8 cellular contexts compared by ENCODE assay signal in genomic region chr19:16628984-16629691, GRCh38. TPM values are rescaled to one million over a fixed set of nuclear protein-coding genes. Genes with fewer than 3 reads are reported as not detected.
DNase-seq lines count a peak whose midpoint lies in the region; ATAC-seq lines count a peak whose summit lies in the region.

No MANE protein-coding gene starts in this region.

- no peaks in the 10 kb centered on the region for H3K9me3 ChIP-seq in MG63

- no peaks in the 10 kb centered on the region for H3K9me3 Mint-ChIP-seq in activated T-helper 17 cell treated with anti-CD3 and anti-CD28 coated beads, Interleukin-2, amount 50 U/mL, for 72 hours

- H3K27me3 ChIP-seq in MG63 (no peaks in the 10 kb centered on the region), rectal smooth muscle tissue (ENCODE audit: control insufficient read depth, insufficient read depth, low read length) (no peaks in the 10 kb centered on the region)

- peaks cover 24% of the 10 kb centered on the region for H3K4me1 Mint-ChIP-seq in activated T-helper 17 cell treated with anti-CD3 and anti-CD28 coated beads, Interleukin-2, amount 50 U/mL, for 72 hours

- peak; percentile 31 for DNase-seq in NCI-H748 (lab: John Stamatoyannopoulos, UW; ENCODE audit: unreplicated experiment)
- DNase-seq in NCI-H748 treated with DMSO at 0.1 percent for 48 hours (lab: John Stamatoyannopoulos, UW), result no peak
- no peak for DNase-seq in MG63
- DNase-seq in Right ventricle myocardium superior, result peak; percentile 52
- no peak for DNase-seq in SKM-1 treated with dmso at 0.1 percent for 144 hours (lab: John Stamatoyannopoulos, UW; ENCODE audit: unreplicated experiment)

- ATAC-seq in activated T-helper 17 cell treated with anti-CD3 and anti-CD28 coated beads, Interleukin-2, amount 50 U/mL, for 72 hours (replicated peaks), result peak; percentile 5
- ATAC-seq in Right ventricle myocardium superior (ENCODE audit: poor library complexity), result peak; percentile 22
- ATAC-seq in GM21367 (IDR thresholded peaks at IDR 0.05; ENCODE audit: unreplicated experiment), result no peak

- H3K36me3 ChIP-seq in MG63 (peaks cover 57% of the 10 kb centered on the region), rectal smooth muscle tissue (ENCODE audit: control insufficient read depth, insufficient read depth, low read length) (peaks cover 7% of the 10 kb centered on the region)

- no peaks in the 10 kb centered on the region for H3K27me3 Mint-ChIP-seq in activated T-helper 17 cell treated with anti-CD3 and anti-CD28 coated beads, Interleukin-2, amount 50 U/mL, for 72 hours

- H3K4me3 ChIP-seq in MG63, result peak overlapping the region; percentile 93
- H3K4me3 ChIP-seq in rectal smooth muscle tissue (ENCODE audit: low read length), result peak overlapping the region; percentile 92

- H3K9ac ChIP-seq in rectal smooth muscle tissue (ENCODE audit: low read length), result peak overlapping the region; percentile 81

- peaks cover 9% of the 10 kb centered on the region for H3K4me1 ChIP-seq in rectal smooth muscle tissue (ENCODE audit: control insufficient read depth, insufficient read depth, low read length)

- peak overlapping the region; percentile 94 for H3K27ac ChIP-seq in rectal smooth muscle tissue (ENCODE audit: low read depth, low read length)

- intact Hi-C loops in Right ventricle myocardium superior (cut with DNase I), result loop anchor here (10.0 kb wide), 1 partner anchor 54 kb away; the partner anchor contains the start of gene SLC35E1

- peak overlapping the region; percentile 93 for H3K27ac Mint-ChIP-seq in activated T-helper 17 cell treated with anti-CD3 and anti-CD28 coated beads, Interleukin-2, amount 50 U/mL, for 72 hours

- peaks cover 75% of the 10 kb centered on the region for H3K36me3 Mint-ChIP-seq in activated T-helper 17 cell treated with anti-CD3 and anti-CD28 coated beads, Interleukin-2, amount 50 U/mL, for 72 hours (ENCODE audit: low read depth)

- peak overlapping the region; percentile 87 for H3K4me3 Mint-ChIP-seq in activated T-helper 17 cell treated with anti-CD3 and anti-CD28 coated beads, Interleukin-2, amount 50 U/mL, for 72 hours

RNA-seq across cellular contexts. Expression of gene MED26, which starts 1.1 kb away (rescaled TPM):
- total RNA-seq in MG63 (2014; rRNA removed; shearing (Covaris generic); ENCODE audit: low replicate concordance), result 10.5 and 10.9 TPM in 2 replicates
- 10 to 100 TPM; 19.3 to 23.6 TPM for total RNA-seq in activated T-helper 17 cell treated with anti-CD3 and anti-CD28 coated beads, Interleukin-2, amount 50 U/mL, for 72 hours
- 3.9 TPM for total RNA-seq in Right ventricle myocardium superior

RNA-seq across cellular contexts. Expression of gene SMIM7, which starts 30.8 kb away (rescaled TPM):
- 89.0 and 111 TPM in 2 replicates for total RNA-seq in MG63 (2014; rRNA removed; shearing (Covaris generic); ENCODE audit: low replicate concordance)
- total RNA-seq in activated T-helper 17 cell treated with anti-CD3 and anti-CD28 coated beads, Interleukin-2, amount 50 U/mL, for 72 hours, result 10 to 100 TPM; 52.9 to 53.6 TPM
- 27.5 TPM for total RNA-seq in Right ventricle myocardium superior

RNA-seq across cellular contexts. Expression of gene TMEM38A, which starts 31.8 kb away (rescaled TPM):
- 0.59 and 1.8 TPM in 2 replicates for total RNA-seq in MG63 (2014; rRNA removed; shearing (Covaris generic); ENCODE audit: low replicate concordance)
- under 1 TPM; 0.74 to 0.76 TPM for total RNA-seq in activated T-helper 17 cell treated with anti-CD3 and anti-CD28 coated beads, Interleukin-2, amount 50 U/mL, for 72 hours
- total RNA-seq in Right ventricle myocardium superior, result 44.6 TPM

RNA-seq across cellular contexts. Expression of gene SLC35E1, which starts 56.9 kb away (rescaled TPM):
- total RNA-seq in MG63 (2014; rRNA removed; shearing (Covaris generic); ENCODE audit: low replicate concordance), result 28.0 and 30.5 TPM in 2 replicates
- total RNA-seq in activated T-helper 17 cell treated with anti-CD3 and anti-CD28 coated beads, Interleukin-2, amount 50 U/mL, for 72 hours, result 100 to 1,000 TPM in 1 of 2 donors, 10 to 100 TPM in 1; 71.8 to 117 TPM
- 20.8 TPM for total RNA-seq in Right ventricle myocardium superior

Comparison
In these comparisons a context has a peak if more than half of its experiments do, and no peak if none do; other contexts are left out.
1. DNase-seq: peak in NCI-H748 (single experiment) and Right ventricle myocardium superior (single experiment); none in NCI-H748 treated with DMSO at 0.1 percent for 48 hours (single experiment), MG63 (single experiment) and SKM-1 treated with dmso at 0.1 percent for 144 hours (single experiment).
2. RNA of gene TMEM38A, which starts 31.8 kb away (total RNA-seq): 44.6 TPM in Right ventricle myocardium superior (single experiment); 0.59 to 1.8 TPM in MG63 and 0.74 to 0.76 TPM in activated T-helper 17 cell treated with anti-CD3 and anti-CD28 coated beads, Interleukin-2, amount 50 U/mL, for 72 hours; every median in the first group is over 10 times any median in the second.